ENCODE assay signal across 1 cellular context in genomic region chr10:17503795-17504194, GRCh38.
TF ChIP-seq lines count a peak whose summit lies in the region.

No MANE protein-coding gene starts in this region.

TF ChIP-seq in HCT116, 20 proteins besides CTCF, POLR2A, EP300 and RAD21 (continued from another document):
- TF ChIP-seq, protein P1, sequence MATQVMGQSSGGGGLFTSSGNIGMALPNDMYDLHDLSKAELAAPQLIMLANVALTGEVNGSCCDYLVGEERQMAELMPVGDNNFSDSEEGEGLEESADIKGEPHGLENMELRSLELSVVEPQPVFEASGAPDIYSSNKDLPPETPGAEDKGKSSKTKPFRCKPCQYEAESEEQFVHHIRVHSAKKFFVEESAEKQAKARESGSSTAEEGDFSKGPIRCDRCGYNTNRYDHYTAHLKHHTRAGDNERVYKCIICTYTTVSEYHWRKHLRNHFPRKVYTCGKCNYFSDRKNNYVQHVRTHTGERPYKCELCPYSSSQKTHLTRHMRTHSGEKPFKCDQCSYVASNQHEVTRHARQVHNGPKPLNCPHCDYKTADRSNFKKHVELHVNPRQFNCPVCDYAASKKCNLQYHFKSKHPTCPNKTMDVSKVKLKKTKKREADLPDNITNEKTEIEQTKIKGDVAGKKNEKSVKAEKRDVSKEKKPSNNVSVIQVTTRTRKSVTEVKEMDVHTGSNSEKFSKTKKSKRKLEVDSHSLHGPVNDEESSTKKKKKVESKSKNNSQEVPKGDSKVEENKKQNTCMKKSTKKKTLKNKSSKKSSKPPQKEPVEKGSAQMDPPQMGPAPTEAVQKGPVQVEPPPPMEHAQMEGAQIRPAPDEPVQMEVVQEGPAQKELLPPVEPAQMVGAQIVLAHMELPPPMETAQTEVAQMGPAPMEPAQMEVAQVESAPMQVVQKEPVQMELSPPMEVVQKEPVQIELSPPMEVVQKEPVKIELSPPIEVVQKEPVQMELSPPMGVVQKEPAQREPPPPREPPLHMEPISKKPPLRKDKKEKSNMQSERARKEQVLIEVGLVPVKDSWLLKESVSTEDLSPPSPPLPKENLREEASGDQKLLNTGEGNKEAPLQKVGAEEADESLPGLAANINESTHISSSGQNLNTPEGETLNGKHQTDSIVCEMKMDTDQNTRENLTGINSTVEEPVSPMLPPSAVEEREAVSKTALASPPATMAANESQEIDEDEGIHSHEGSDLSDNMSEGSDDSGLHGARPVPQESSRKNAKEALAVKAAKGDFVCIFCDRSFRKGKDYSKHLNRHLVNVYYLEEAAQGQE (IDR thresholded peaks at IDR 0.05; ENCODE audit: low read depth) = no peak
- TF ChIP-seq EZH2phosphoT487 (IDR thresholded peaks at IDR 0.05; ENCODE audit: borderline replicate concordance) (no peak), EZH2 (IDR thresholded peaks at IDR 0.05) (no peak), EGR1 (IDR thresholded peaks at IDR 0.05; ENCODE audit: low read depth) (no peak), CEBPB (IDR thresholded peaks at IDR 0.05; ENCODE audit: low read depth) (no peak), YY1 (IDR thresholded peaks at IDR 0.05; ENCODE audit: extremely low read depth, insufficient replicate concordance, low read depth, low read length) (no peak), JUND (IDR thresholded peaks at IDR 0.05) (no peak), CBX3 (IDR thresholded peaks at IDR 0.05; ENCODE audit: low read depth) (no peak), SP1 (IDR thresholded peaks at IDR 0.05; ENCODE audit: low read depth) (no peak), POLR2AphosphoS5 (IDR thresholded peaks at IDR 0.05; ENCODE audit: low read depth, low read length) (no peak), SRF (IDR thresholded peaks at IDR 0.05; ENCODE audit: low read depth) (no peak), FOSL1 (IDR thresholded peaks at IDR 0.05; ENCODE audit: low read depth) (no peak), ZFX (IDR thresholded peaks at IDR 0.05) (no peak), SIN3A (IDR thresholded peaks at IDR 0.05; ENCODE audit: low read depth) (no peak), ELF1 (IDR thresholded peaks at IDR 0.05; ENCODE audit: borderline replicate concordance, low read depth) (no peak)
- TF ChIP-seq, protein P2, sequence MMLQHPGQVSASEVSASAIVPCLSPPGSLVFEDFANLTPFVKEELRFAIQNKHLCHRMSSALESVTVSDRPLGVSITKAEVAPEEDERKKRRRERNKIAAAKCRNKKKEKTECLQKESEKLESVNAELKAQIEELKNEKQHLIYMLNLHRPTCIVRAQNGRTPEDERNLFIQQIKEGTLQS (IDR thresholded peaks at IDR 0.05) = no peak
